9 cellular contexts compared by ENCODE assay signal in genomic region chr1:204516180-204516879, GRCh38. TPM values are rescaled to one million over a fixed set of nuclear protein-coding genes. Genes with fewer than 3 reads are reported as not detected.
DNase-seq lines count a peak whose midpoint lies in the region; ATAC-seq and TF ChIP-seq lines count a peak whose summit lies in the region.
"Had no signal": no experiment of that assay in that cellular context is flagged by ENCODE, and none has a peak within 500 bp of the region (broad histone marks: within the 10 kb centered on the region; RNA-seq: fewer than 3 reads in every experiment).

Gene MDM4, plus strand, starts transcription at chr1:204516406. Its CDS starts 9,113 bp downstream, at chr1:204525519.

- CTCF ChIA-PET in BJ (lab: Yijun Ruan, JAX), result interaction anchor here (0.6 to 1.4 kb wide), 5 partner anchors 9 to 808 kb away, joined by 3 to 5 read pairs (median 4); no protein-coding TSS in a partner anchor
- CTCF ChIA-PET in activated CD4-positive, alpha-beta T cell treated with anti-CD3 and anti-CD28 coated beads for 36 hours (lab: Charles Lee), result interaction anchor here (0.7 to 5.6 kb wide), 14 partner anchors 9 to 1224 kb away, joined by 3 to 60 read pairs (median 6); partner anchors contain the start of genes GOLT1A and PIK3C2B

- H3K27me3 Mint-ChIP-seq in activated CD4-positive, alpha-beta T cell treated with anti-CD3 and anti-CD28 coated beads for 36 hours, result no peaks in the 10 kb centered on the region
- H3K27me3 Mint-ChIP-seq: dendritic cell treated with granulocyte-macrophage colony-stimulating factor and Interleukin-4, amounts not matched to agents 40 ng/mL and 50 ng/mL, for 4 days had no signal

- peaks cover 34% of the 10 kb centered on the region for H3K36me3 Mint-ChIP-seq in activated CD4-positive, alpha-beta T cell treated with anti-CD3 and anti-CD28 coated beads for 36 hours (ENCODE audit: low read depth)

- ATAC-seq in GM19328 (IDR thresholded peaks at IDR 0.05; ENCODE audit: unreplicated experiment) (peak; percentile 70), HG03460 (IDR thresholded peaks at IDR 0.05; ENCODE audit: unreplicated experiment) (peak; percentile 75)
- peak; percentile 85 for ATAC-seq in activated CD4-positive, alpha-beta T cell treated with anti-CD3 and anti-CD28 coated beads for 36 hours

- peak within 1 kb of the TSS; percentile 97 for H3K27ac ChIP-seq in cingulate gyrus (ENCODE audit: low read depth, low read length)

- H3K4me3 Mint-ChIP-seq in activated CD4-positive, alpha-beta T cell treated with anti-CD3 and anti-CD28 coated beads for 36 hours, result no peak within 1 kb of the TSS
- H3K4me3 Mint-ChIP-seq: dendritic cell treated with granulocyte-macrophage colony-stimulating factor and Interleukin-4, amounts not matched to agents 40 ng/mL and 50 ng/mL, for 4 days had no signal

- H3K4me3 ChIP-seq in BJ (ENCODE audit: low read depth, low read length), result peak within 1 kb of the TSS; percentile 74

- POLR2A ChIA-PET in BJ (lab: Charles Lee), result interaction anchor here (0.6 to 1.4 kb wide), 2 partner anchors 9 to 436 kb away, joined by 7 to 9 read pairs; no protein-coding TSS in a partner anchor
- POLR2A ChIA-PET in activated CD4-positive, alpha-beta T cell treated with anti-CD3 and anti-CD28 coated beads for 36 hours (lab: Charles Lee), result interaction anchor here (0.5 to 3.1 kb wide), 14 partner anchors 8 to 106 kb away, joined by 3 to 63 read pairs (median 4); partner anchors contain the start of gene PIK3C2B

- no peak for TF ChIP-seq CTCF in BJ (IDR thresholded peaks at IDR 0.05; ENCODE audit: insufficient read depth, low read depth, low read length)

- H3K9me3 Mint-ChIP-seq in activated CD4-positive, alpha-beta T cell treated with anti-CD3 and anti-CD28 coated beads for 36 hours (ENCODE audit: low read depth), result peaks cover 2% of the 10 kb centered on the region
- H3K9me3 Mint-ChIP-seq: dendritic cell treated with granulocyte-macrophage colony-stimulating factor and Interleukin-4, amounts not matched to agents 40 ng/mL and 50 ng/mL, for 4 days had no signal

- intact Hi-C loops in activated CD4-positive, alpha-beta T cell treated with anti-CD3 and anti-CD28 coated beads for 36 hours (cut with DNase I, micrococcal nuclease), result loop anchor here (1.0 to 10.0 kb wide), 10 partner anchors 9 to 1712 kb away; partner anchors contain the start of genes KDM5B (in 1 of the 2), PIK3C2B (in 1 of the 2) and PPP1R15B (in 1 of the 2)

- no peak within 1 kb of the TSS for H3K27ac Mint-ChIP-seq in activated CD4-positive, alpha-beta T cell treated with anti-CD3 and anti-CD28 coated beads for 36 hours
- H3K27ac Mint-ChIP-seq: dendritic cell treated with granulocyte-macrophage colony-stimulating factor and Interleukin-4, amounts not matched to agents 40 ng/mL and 50 ng/mL, for 4 days had no signal

- H3K36me3 ChIP-seq in BJ (ENCODE audit: control insufficient read depth, insufficient read depth, low read length), result peaks cover 2% of the 10 kb centered on the region; the same call in 1 of the 2 replicates

- DNase-seq in BJ (ENCODE audit: low read depth) (peak; percentile 71), NCI-H524 treated with DMSO at 0.1 percent for 48 hours (lab: John Stamatoyannopoulos, UW) (peak; percentile 82), kidney tubule cell (ENCODE audit: low spot score) (peak; percentile 98)
- peak; percentile 98 for DNase-seq in activated CD4-positive, alpha-beta T cell treated with anti-CD3 and anti-CD28 coated beads for 36 hours
- DNase-seq in stimulated activated CD4-positive, alpha-beta T cell treated with anti-CD3 and anti-CD28 coated beads, Interleukin-1b, Interleukin-23, amount 100 ng/mL, for 1 hour (ENCODE audit: low read depth in 2 of 2), result peak; percentile 82 to 86

- H3K27me3 ChIP-seq in BJ (ENCODE audit: control insufficient read depth, insufficient read depth, low read length), result no peaks in the 10 kb centered on the region

- peaks cover 62% of the 10 kb centered on the region for H3K4me1 Mint-ChIP-seq in activated CD4-positive, alpha-beta T cell treated with anti-CD3 and anti-CD28 coated beads for 36 hours

RNA-seq across cellular contexts. Expression of gene MDM4, which starts in this region (rescaled TPM):
- polyA plus RNA-seq in BJ (2011; rRNA removed), result 7.4 and 15.8 TPM in 2 replicates
- 19.5 and 26.1 TPM in 2 replicates for polyA minus RNA-seq in BJ (2011; rRNA and poly(A)+ RNA removed)
- total RNA-seq in activated CD4-positive, alpha-beta T cell treated with anti-CD3 and anti-CD28 coated beads for 36 hours, result 10 to 100 TPM; 89.1 to 94.6 TPM

Comparison
In these comparisons a context has a peak if more than half of its experiments do, and no peak if none do; other contexts are left out.
1. Peak in every context shown above with its lines: DNase-seq, ATAC-seq, H3K4me3 ChIP-seq and H3K27ac ChIP-seq.